11 cellular contexts compared by ENCODE assay signal in genomic region chr5:7871560-7872113, GRCh38. TPM values are rescaled to one million over a fixed set of nuclear protein-coding genes. Genes with fewer than 3 reads are reported as not detected.
DNase-seq lines count a peak whose midpoint lies in the region; ATAC-seq, FAIRE-seq and TF ChIP-seq lines count a peak whose summit lies in the region.
"Had no signal": no experiment of that assay in that cellular context is flagged by ENCODE, and none has a peak within 500 bp of the region (broad histone marks: within the 10 kb centered on the region; RNA-seq: fewer than 3 reads in every experiment).

No MANE protein-coding gene starts in this region.

- peaks cover 72% of the 10 kb centered on the region for H3K4me1 Mint-ChIP-seq in CD8-positive, alpha-beta T cell (ENCODE audit: low read depth)

- H3K4me3 ChIP-seq in CD8-positive, alpha-beta T cell (ENCODE audit: low read depth, low read length): no peak overlapping the region
- H3K4me3 ChIP-seq in colonic mucosa (no peak overlapping the region), SJCRH30 (no peak overlapping the region), mesenchymal stem cell (ENCODE audit: insufficient read depth in 1 of 2, low read depth in 1 of 2, low read length in 2 of 2) (no peak overlapping the region)

- CTCF ChIA-PET in CD8-positive, alpha-beta T cell (lab: Charles Lee): interaction anchor here (1.3 to 1.9 kb wide), 3 partner anchors 11 to 15 kb away, joined by 5 to 13 read pairs (median 8); no protein-coding TSS in a partner anchor

- intact Hi-C loops in CD8-positive, alpha-beta T cell (cut with DNase I, micrococcal nuclease): no loop called here
- intact Hi-C loops in colonic mucosa (cut with DNase I): no loop called here

- H3K4me2 ChIP-seq in mesenchymal stem cell (ENCODE audit: low read length, poor library complexity, severe bottlenecking): no peak overlapping the region

- peak overlapping the region; percentile 42 for H3K4me3 Mint-ChIP-seq in CD8-positive, alpha-beta T cell

- no peak for DNase-seq in CD8-positive, alpha-beta T cell
- no peak for DNase-seq in HTR-8/SVneo (ENCODE audit: insufficient read length, low spot score)
- peak; percentile 50 for DNase-seq in colonic mucosa
- no peak for DNase-seq in SJCRH30
- DNase-seq in mesenchymal stem cell: no peak
- DNase-seq in AML-193 (lab: John Stamatoyannopoulos, UW): no peak
- DNase-seq: mammary epithelial cell had no signal

- no peaks in the 10 kb centered on the region for H3K27me3 Mint-ChIP-seq in CD8-positive, alpha-beta T cell (ENCODE audit: low read depth)

- WGBS in mesenchymal stem cell: 100% methylated on average over 4 of the region's 4 CpGs

- no peaks in the 10 kb centered on the region for H3K9me3 Mint-ChIP-seq in CD8-positive, alpha-beta T cell

- no peak overlapping the region for H3K23ac ChIP-seq in mesenchymal stem cell (ENCODE audit: low read length in 2 of 2)

- no peak overlapping the region for H2AFZ ChIP-seq in mesenchymal stem cell (ENCODE audit: low read depth, low read length)

- H3K9ac ChIP-seq in colonic mucosa (ENCODE audit: low read depth in 2 of 2, low read length in 2 of 2) (no peak overlapping the region), mesenchymal stem cell (ENCODE audit: low read length) (no peak overlapping the region)

- H3K27ac ChIP-seq in CD8-positive, alpha-beta T cell (ENCODE audit: low read depth, low read length): no peak overlapping the region
- H3K27ac ChIP-seq in colonic mucosa (peak overlapping the region; percentile 42), SJCRH30 (no peak overlapping the region), mesenchymal stem cell (ENCODE audit: low read length, poor library complexity, severe bottlenecking) (no peak overlapping the region)

- H2BK15ac ChIP-seq in mesenchymal stem cell (ENCODE audit: low read depth, poor library complexity, severe bottlenecking): no peak overlapping the region

- H4K91ac ChIP-seq in mesenchymal stem cell (ENCODE audit: low read length): no peak overlapping the region

- ATAC-seq in CD8-positive, alpha-beta T cell: no peak
- ATAC-seq in GM19455 (IDR thresholded peaks at IDR 0.05; ENCODE audit: unreplicated experiment) (peak; percentile 25), GM19023 (IDR thresholded peaks at IDR 0.05; ENCODE audit: unreplicated experiment) (no peak)

- H2BK5ac ChIP-seq in mesenchymal stem cell (ENCODE audit: low read depth, low read length, poor library complexity, severe bottlenecking): no peak overlapping the region

- no peak overlapping the region for H2BK120ac ChIP-seq in mesenchymal stem cell (ENCODE audit: low read depth, low read length)

- no peak for TF ChIP-seq CTCF in CD8-positive, alpha-beta T cell (IDR thresholded peaks at IDR 0.05)
- TF ChIP-seq CTCF in colonic mucosa (IDR thresholded peaks at IDR 0.05): no peak

- H3K36me3 Mint-ChIP-seq in CD8-positive, alpha-beta T cell: peaks cover 56% of the 10 kb centered on the region

- H2BK12ac ChIP-seq in mesenchymal stem cell (ENCODE audit: low read length in 2 of 2): no peak overlapping the region

- peaks cover 16% of the 10 kb centered on the region for H3K36me3 ChIP-seq in CD8-positive, alpha-beta T cell (ENCODE audit: insufficient read depth, low read length)
- H3K36me3 ChIP-seq in colonic mucosa (peaks cover 10% of the 10 kb centered on the region), SJCRH30 (peaks cover 9% of the 10 kb centered on the region), mesenchymal stem cell (ENCODE audit: control insufficient read depth in 1 of 2, insufficient read depth in 2 of 2, low read depth in 1 of 2, low read length in 2 of 2) (peaks cover 3 to 27% of the 10 kb centered on the region in 2 experiments)

- H2AK5ac ChIP-seq in mesenchymal stem cell (ENCODE audit: low read length, severe bottlenecking): no peak overlapping the region

- peaks cover 14% of the 10 kb centered on the region for H3K79me1 ChIP-seq in mesenchymal stem cell (replicated peaks; ENCODE audit: low read length, poor library complexity, severe bottlenecking)

- peak; percentile 42 for FAIRE-seq in HTR-8/SVneo (lab: Jason Lieb, UNC)

- no peak overlapping the region for H4K8ac ChIP-seq in mesenchymal stem cell (ENCODE audit: low read length)

- no peaks in the 10 kb centered on the region for H3K9me3 ChIP-seq in CD8-positive, alpha-beta T cell (ENCODE audit: low read length)
- H3K9me3 ChIP-seq in colonic mucosa (no peaks in the 10 kb centered on the region), SJCRH30 (replicated peaks) (no peaks in the 10 kb centered on the region), mesenchymal stem cell (ENCODE audit: control insufficient read depth, low read length) (no peaks in the 10 kb centered on the region)

- H3K4ac ChIP-seq in mesenchymal stem cell (ENCODE audit: low read depth in 1 of 2, low read length in 2 of 2): no peak overlapping the region

- POLR2A ChIA-PET in CD8-positive, alpha-beta T cell (lab: Charles Lee): no interaction called here

- H3K14ac ChIP-seq in mesenchymal stem cell (ENCODE audit: low read length in 2 of 2): no peak overlapping the region

- peak overlapping the region; percentile 60 for H3K27ac Mint-ChIP-seq in CD8-positive, alpha-beta T cell

- no peak overlapping the region for H3K18ac ChIP-seq in mesenchymal stem cell (ENCODE audit: low read depth in 1 of 2, low read length in 2 of 2)

- H3K27me3 ChIP-seq in CD8-positive, alpha-beta T cell (ENCODE audit: insufficient read depth, low read length): no peaks in the 10 kb centered on the region
- no peaks in the 10 kb centered on the region for H3K27me3 ChIP-seq in colonic mucosa
- H3K27me3 ChIP-seq in SJCRH30: no peaks in the 10 kb centered on the region
- no peaks in the 10 kb centered on the region for H3K27me3 ChIP-seq in mesenchymal stem cell (ENCODE audit: control insufficient read depth in 1 of 2, insufficient read depth in 1 of 2, low read length in 2 of 2)

- peaks cover 40% of the 10 kb centered on the region for H3K4me1 ChIP-seq in CD8-positive, alpha-beta T cell (ENCODE audit: insufficient read depth, low read length)
- peaks cover 10% of the 10 kb centered on the region for H3K4me1 ChIP-seq in colonic mucosa
- H3K4me1 ChIP-seq in SJCRH30: 0 out of 2 replicates have a peak, but pooled peaks cover 2% of the 10 kb centered on the region
- peaks cover 4% of the 10 kb centered on the region for H3K4me1 ChIP-seq in mesenchymal stem cell (ENCODE audit: control insufficient read depth, insufficient read depth, low read depth, low read length)

RNA-seq across cellular contexts. Expression of gene MTRR, which starts 2.7 kb away (rescaled TPM):
- total RNA-seq in CD8-positive, alpha-beta T cell: 10 to 100 TPM; 67.8 to 76.8 TPM
- 10 to 100 TPM; 29.8 to 45.1 TPM for total RNA-seq in colonic mucosa
- total RNA-seq in SJCRH30 (2014; rRNA removed; shearing (Covaris generic)): 29.4 and 31.7 TPM in 2 replicates
- 21.6 TPM for polyA plus RNA-seq in mesenchymal stem cell (2013, experiment 1 of 2)
- 23.1 TPM for polyA plus RNA-seq in mesenchymal stem cell (2013, experiment 2 of 2)

RNA-seq across cellular contexts. Expression of gene FASTKD3, which starts 2.8 kb away (rescaled TPM):
- 1 to 10 TPM; 4.3 to 7.1 TPM for total RNA-seq in CD8-positive, alpha-beta T cell
- 10 to 100 TPM; 11.4 to 12.2 TPM for total RNA-seq in colonic mucosa
- 16.9 TPM in 2 replicates for total RNA-seq in SJCRH30 (2014; rRNA removed; shearing (Covaris generic))
- 3.3 TPM for polyA plus RNA-seq in mesenchymal stem cell (2013, experiment 1 of 2)
- polyA plus RNA-seq in mesenchymal stem cell (2013, experiment 2 of 2): 3.7 TPM

RNA-seq across cellular contexts. Expression of gene CFAP90, which starts 20.7 kb away (rescaled TPM):
- total RNA-seq in CD8-positive, alpha-beta T cell: not detected
- total RNA-seq in colonic mucosa: not detected
- 0.20 TPM in 1 of 2 replicates, not detected in the other for total RNA-seq in SJCRH30 (2014; rRNA removed; shearing (Covaris generic))
- 0.35 TPM for polyA plus RNA-seq in mesenchymal stem cell (2013, experiment 1 of 2)
- polyA plus RNA-seq in mesenchymal stem cell (2013, experiment 2 of 2): 0.18 TPM
- total RNA-seq: fibroblast of villous mesenchyme, mammary epithelial cell, NCI-H460 had no signal
